In genomic region chr13:27339299-27339698, GRCh38 we compare ENCODE assay signal across 8 cellular contexts.
DNase-seq lines count a peak whose midpoint lies in the region; ATAC-seq and TF ChIP-seq lines count a peak whose summit lies in the region.

No MANE protein-coding gene starts in this region.

- peak; percentile 82 for ATAC-seq in HG02885 (IDR thresholded peaks at IDR 0.05; ENCODE audit: poor library complexity, unreplicated experiment)
- ATAC-seq in PC-3, result peak; percentile 85
- ATAC-seq in GM18861 (IDR thresholded peaks at IDR 0.05; ENCODE audit: unreplicated experiment), result no peak
- no peak for ATAC-seq in HG03460 (IDR thresholded peaks at IDR 0.05; ENCODE audit: unreplicated experiment)
- ATAC-seq in GM19452 (IDR thresholded peaks at IDR 0.05; ENCODE audit: unreplicated experiment), result no peak

- CTCF ChIA-PET in PC-3 (lab: Charles Lee), result interaction anchor here (0.6 to 1.0 kb wide), 6 partner anchors 14 to 213 kb away, joined by 3 to 11 read pairs (median 6); no protein-coding TSS in a partner anchor
- CTCF ChIA-PET in activated naive CD4-positive, alpha-beta T cell treated with anti-CD3 and anti-CD28 coated beads for 36 hours (lab: Charles Lee), result interaction anchor here (0.6 to 4.1 kb wide), 17 partner anchors 9 to 535 kb away, joined by 3 to 29 read pairs (median 4); no protein-coding TSS in a partner anchor

- H3K27me3 ChIP-seq in PC-3 (ENCODE audit: low read length), result no peaks in the 10 kb centered on the region

- no peaks in the 10 kb centered on the region for H3K27me3 Mint-ChIP-seq in activated naive CD4-positive, alpha-beta T cell treated with anti-CD3 and anti-CD28 coated beads for 36 hours (ENCODE audit: low read depth)

- H3K27ac ChIP-seq in PC-3 (ENCODE audit: low read length), result no peak overlapping the region

- H3K9me3 ChIP-seq in PC-3 (ENCODE audit: low read length), result no peaks in the 10 kb centered on the region

- H3K4me1 Mint-ChIP-seq in activated naive CD4-positive, alpha-beta T cell treated with anti-CD3 and anti-CD28 coated beads for 36 hours (ENCODE audit: low read depth), result peaks cover 2% of the 10 kb centered on the region

- no peaks in the 10 kb centered on the region for H3K9me3 Mint-ChIP-seq in activated naive CD4-positive, alpha-beta T cell treated with anti-CD3 and anti-CD28 coated beads for 36 hours

- no peak overlapping the region for H2AFZ ChIP-seq in PC-3 (ENCODE audit: low read length)

- DNase-seq in GM10266 (ENCODE audit: extremely low spot score) (peak; percentile 44), PC-3 (peak; percentile 71), left kidney (ENCODE audit: low read depth, low spot score) (peak; percentile 62)
- peak; percentile 65 for DNase-seq in activated naive CD4-positive, alpha-beta T cell treated with anti-CD3 and anti-CD28 coated beads for 36 hours

- no peak overlapping the region for H3K9ac ChIP-seq in PC-3 (ENCODE audit: low read length)

- no peak overlapping the region for H3K4me3 ChIP-seq in PC-3 (ENCODE audit: low read length)

- H3K9me2 ChIP-seq in PC-3 (replicated peaks; ENCODE audit: low read length), result no peaks in the 10 kb centered on the region

- H3K36me3 ChIP-seq in PC-3 (ENCODE audit: low read depth, low read length), result no peaks in the 10 kb centered on the region

- no peaks in the 10 kb centered on the region for H3K79me2 ChIP-seq in PC-3 (ENCODE audit: low read length)

- H3K4me3 Mint-ChIP-seq in activated naive CD4-positive, alpha-beta T cell treated with anti-CD3 and anti-CD28 coated beads for 36 hours, result no peak overlapping the region

- intact Hi-C loops in PC-3 (cut with micrococcal nuclease), result no loop called here
- intact Hi-C loops in activated naive CD4-positive, alpha-beta T cell treated with anti-CD3 and anti-CD28 coated beads for 36 hours (cut with micrococcal nuclease), result loop anchor here (1.0 to 2.0 kb wide), 2 partner anchors 88 to 354 kb away; partner anchors contain the start of gene RPL21

- peak; percentile 70 for TF ChIP-seq CTCF in GM10266 (IDR thresholded peaks at IDR 0.05; ENCODE audit: control insufficient read depth, insufficient read depth, low read depth, missing control alignments)
- peak; percentile 59 for TF ChIP-seq CTCF in PC-3 (conservative IDR thresholded peaks at IDR 0.05; ENCODE audit: low read depth, low read length)

- POLR2A ChIA-PET in PC-3 (lab: Charles Lee; ENCODE audit: unreplicated experiment), result no interaction called here

- H3F3A ChIP-seq in PC-3 (ENCODE audit: low read length, unreplicated experiment), result no peaks in the 10 kb centered on the region

- H3K36me3 Mint-ChIP-seq in activated naive CD4-positive, alpha-beta T cell treated with anti-CD3 and anti-CD28 coated beads for 36 hours (ENCODE audit: low read depth), result no peaks in the 10 kb centered on the region

- H3K27ac Mint-ChIP-seq in activated naive CD4-positive, alpha-beta T cell treated with anti-CD3 and anti-CD28 coated beads for 36 hours, result no peak overlapping the region

- no peaks in the 10 kb centered on the region for H4K20me1 ChIP-seq in PC-3 (ENCODE audit: low read length)

- H3K4me1 ChIP-seq in PC-3 (ENCODE audit: insufficient read depth, low read length), result no peaks in the 10 kb centered on the region

- no peak overlapping the region for H3K4me2 ChIP-seq in PC-3 (ENCODE audit: low read length)

- no TSS peak for BruUV-seq in PC-3 (replicated peaks; lab: Mats Ljungman, UMichigan)

Comparison
In these comparisons a context has a peak if more than half of its experiments do, and no peak if none do; other contexts are left out.
1. ATAC-seq: peak in HG02885 (single experiment) and PC-3 (single experiment); none in GM18861 (single experiment), HG03460 (single experiment) and GM19452 (single experiment).
2. Peak in every context shown above with its lines, with median percentiles within 50 percentile points of each other: DNase-seq.